20 cellular contexts compared by ENCODE assay signal in genomic region chrY:13351443-13351842, GRCh38.
DNase-seq lines count a peak whose midpoint lies in the region; ATAC-seq, FAIRE-seq and TF ChIP-seq lines count a peak whose summit lies in the region.
"Had no signal": no experiment of that assay in that cellular context is flagged by ENCODE, and none has a peak within 500 bp of the region (broad histone marks: within the 10 kb centered on the region; RNA-seq: fewer than 3 reads in every experiment).

No MANE protein-coding gene starts in this region.

- H3K4me3 Mint-ChIP-seq in memory B cell = no peak overlapping the region
- H3K4me3 Mint-ChIP-seq: B cell; CD4-positive, alpha-beta T cell; IgD-negative memory B cell had no signal

- no peaks in the 10 kb centered on the region for H3K27me3 ChIP-seq in pancreas

- DNase-seq in EL (peak; percentile 13), HT1080 (ENCODE audit: low read depth) (peak; percentile 7), dermis blood vessel endothelial cell (peak; percentile 44), memory B cell (ENCODE audit: low spot score in 2 of 2) (no peak), pancreas (no peak), NCI-H1694 treated with DMSO at 0.1 percent for 48 hours (lab: John Stamatoyannopoulos, UW) (no peak)
- DNase-seq: ACHN; C1 segment of cervical spinal cord; CD4-positive, alpha-beta T cell; DND-41; GOT3 had no signal

- no peaks in the 10 kb centered on the region for H3K9me3 ChIP-seq in pancreas
- H3K9me3 ChIP-seq: HAP-1 had no signal

- TF ChIP-seq CTCF in pancreas (IDR thresholded peaks at IDR 0.05) = no peak

- H3K27ac ChIP-seq in pancreas = no peak overlapping the region
- H3K27ac ChIP-seq: KMS-11 had no signal

- no peaks in the 10 kb centered on the region for H3K9me3 Mint-ChIP-seq in memory B cell
- H3K9me3 Mint-ChIP-seq: CD4-positive, alpha-beta T cell; IgD-negative memory B cell had no signal

- peaks cover 13% of the 10 kb centered on the region for H3K36me3 Mint-ChIP-seq in memory B cell
- H3K36me3 Mint-ChIP-seq: IgD-negative memory B cell had no signal

- ATAC-seq in memory B cell (ENCODE audit: low read depth) (no peak), pancreas (no peak), GM19324 (IDR thresholded peaks at IDR 0.05; ENCODE audit: low FRiP score, unreplicated experiment) (no peak), HG03469 (IDR thresholded peaks at IDR 0.05; ENCODE audit: unreplicated experiment) (no peak)
- ATAC-seq: GM12878 had no signal

- WGBS in pancreas, 2 donors = 88% methylated on average over 4 of the region's 4 CpGs; no CpG with 5 or more reads in 1 of the 2 donors

- peaks cover 13% of the 10 kb centered on the region for H3K4me1 Mint-ChIP-seq in memory B cell
- H3K4me1 Mint-ChIP-seq: IgD-negative memory B cell had no signal

- H3K4me1 ChIP-seq in pancreas = no peaks in the 10 kb centered on the region
- H3K4me1 ChIP-seq: HAP-1 had no signal

- no peaks in the 10 kb centered on the region for H3K36me3 ChIP-seq in pancreas
- H3K36me3 ChIP-seq: HAP-1 had no signal

- no peak for FAIRE-seq in pancreas (lab: Jason Lieb, UNC)
- FAIRE-seq: D721Med, GM12878, GM18507 had no signal

- no peaks in the 10 kb centered on the region for H3K27me3 Mint-ChIP-seq in memory B cell
- H3K27me3 Mint-ChIP-seq: B cell; CD4-positive, alpha-beta T cell; IgD-negative memory B cell had no signal

- intact Hi-C loops in pancreas (cut with DNase I) = no loop called here

- H3K4me3 ChIP-seq in pancreas = no peak overlapping the region
- H3K4me3 ChIP-seq: GM12878, HAP-1 had no signal

- H3K27ac Mint-ChIP-seq in memory B cell = peak overlapping the region; percentile 45
- H3K27ac Mint-ChIP-seq: IgD-negative memory B cell had no signal

Comparison
In these comparisons a context has a peak if more than half of its experiments do, and no peak if none do; other contexts are left out.
1. DNase-seq: peak in EL (single experiment), HT1080 (single experiment) and dermis blood vessel endothelial cell (single experiment); none in memory B cell (0 of 2), pancreas (0 of 6) and NCI-H1694 treated with DMSO at 0.1 percent for 48 hours (single experiment).